Comparison of ENCODE assay signal across 1 cellular context in genomic region chr2:176902454-176902853, GRCh38.
TF ChIP-seq lines count a peak whose summit lies in the region.

No MANE protein-coding gene starts in this region.

TF ChIP-seq in HEK293, 187 proteins besides CTCF, POLR2A, EP300 and RAD21 (continued from another document):
- TF ChIP-seq ZNF843 (tag by site-specific recombination; IDR thresholded peaks at IDR 0.05) = peak; percentile 47; the same call in 1 of the 2 replicates
- no peak for TF ChIP-seq ZNF211 (tag by site-specific recombination; IDR thresholded peaks at IDR 0.05; ENCODE audit: low read depth)
- TF ChIP-seq REPIN1 (tag by site-specific recombination; IDR thresholded peaks at IDR 0.05; ENCODE audit: low read depth) = no peak
- TF ChIP-seq GLIS1 (tag by site-specific recombination; IDR thresholded peaks at IDR 0.05) = peak; percentile 59
- peak; percentile 66; the same call in 1 of the 2 replicates for TF ChIP-seq ZNF18 (tag by site-specific recombination; IDR thresholded peaks at IDR 0.05)
- TF ChIP-seq ZNF449 (tag by site-specific recombination; IDR thresholded peaks at IDR 0.05) = no peak
- no peak for TF ChIP-seq ZNF785 (tag by site-specific recombination; IDR thresholded peaks at IDR 0.05)
- TF ChIP-seq FEZF1 (tag by site-specific recombination; IDR thresholded peaks at IDR 0.05) = peak; percentile 83
- TF ChIP-seq ZNF341 (tag by site-specific recombination; IDR thresholded peaks at IDR 0.05; ENCODE audit: low read depth) = no peak
- no peak for TF ChIP-seq ZNF404 (tag by site-specific recombination; IDR thresholded peaks at IDR 0.05)
- no peak for TF ChIP-seq ZNF501 (tag by site-specific recombination; IDR thresholded peaks at IDR 0.05)
- no peak for TF ChIP-seq ZNF335 (tag by site-specific recombination; conservative IDR thresholded peaks at IDR 0.05)
- peak; percentile 45 for TF ChIP-seq PRDM6 (tag by site-specific recombination; IDR thresholded peaks at IDR 0.05)
- no peak for TF ChIP-seq ZNF624 (tag by site-specific recombination; IDR thresholded peaks at IDR 0.05)
- no peak for TF ChIP-seq ZFP37 (tag by site-specific recombination; IDR thresholded peaks at IDR 0.05)
- no peak for TF ChIP-seq SCRT2 (tag by site-specific recombination; IDR thresholded peaks at IDR 0.05)
- no peak for TF ChIP-seq ZNF148 (tag by site-specific recombination; IDR thresholded peaks at IDR 0.05; ENCODE audit: borderline replicate concordance)
- TF ChIP-seq KLF10 (tag by site-specific recombination; IDR thresholded peaks at IDR 0.05) = no peak
- TF ChIP-seq GLI4 (tag by site-specific recombination; IDR thresholded peaks at IDR 0.05) = no peak
- TF ChIP-seq EGR2 (tag by site-specific recombination; IDR thresholded peaks at IDR 0.05; ENCODE audit: low read depth) = no peak
- TF ChIP-seq ZNF510 (tag by site-specific recombination; IDR thresholded peaks at IDR 0.05; ENCODE audit: insufficient replicate concordance) = no peak
- no peak for TF ChIP-seq ZNF16 (tag by site-specific recombination; IDR thresholded peaks at IDR 0.05; ENCODE audit: low read depth)
- 0 out of 2 replicates have a peak, but pooled peaks have one; percentile 23 for TF ChIP-seq ZNF610 (tag by site-specific recombination; IDR thresholded peaks at IDR 0.05; ENCODE audit: borderline replicate concordance)
- no peak for TF ChIP-seq ZNF426 (tag by site-specific recombination; IDR thresholded peaks at IDR 0.05)
- no peak for TF ChIP-seq INSM2 (tag by site-specific recombination; IDR thresholded peaks at IDR 0.05)
- TF ChIP-seq ZNF580 (tag by site-specific recombination; IDR thresholded peaks at IDR 0.05) = peak; percentile 65; the same call in 1 of the 2 replicates
TF ChIP-seq in HEK293: peak in this region for 11.
